In genomic region chr20:33663161-33664084, GRCh38 we compare ENCODE assay signal across 8 cellular contexts. TPM values are rescaled to one million over a fixed set of nuclear protein-coding genes. Genes with fewer than 3 reads are reported as not detected.
DNase-seq lines count a peak whose midpoint lies in the region; ATAC-seq, FAIRE-seq and TF ChIP-seq lines count a peak whose summit lies in the region.

No MANE protein-coding gene starts in this region.

- no peak for FAIRE-seq in H1 (lab: Jason Lieb, UNC)

- H2AFZ ChIP-seq in H1 (ENCODE audit: low read length), result peak overlapping the region; percentile 78; the same call in 1 of the 2 replicates

- POLR2A ChIA-PET in H1 (lab: Charles Lee; ENCODE audit: partially characterized antibody), result interaction anchor here (0.7 to 17.9 kb wide), 12 partner anchors 8 to 1678 kb away, joined by 3 to 245 read pairs (median 3); partner anchors contain the start of genes NECAB3 and SNTA1

- H4K5ac ChIP-seq in H1 (ENCODE audit: insufficient read length, low read depth, low read length) (peak overlapping the region; percentile 75), mesendoderm (ENCODE audit: low read length) (peak overlapping the region; percentile 10)

- peak overlapping the region; percentile 85 for H3K9ac ChIP-seq in NT2/D1 (ENCODE audit: insufficient read length, low read depth)
- peak overlapping the region; percentile 63 to 82 (median 70) for H3K9ac ChIP-seq in H1 (replicated peaks in 1 of 4; ENCODE audit: extremely low read depth in 1 of 4, low read depth in 3 of 4, low read length in 3 of 4)
- peak overlapping the region; percentile 94 for H3K9ac ChIP-seq in mesendoderm (ENCODE audit: low read length)

- H2AK5ac ChIP-seq in H1 (ENCODE audit: low read depth, low read length) (0 out of 2 replicates have a peak overlapping the region, but pooled peaks have one; percentile 17), mesendoderm (ENCODE audit: low read length) (no peak overlapping the region)

- H3K9me3 ChIP-seq in NT2/D1 (ENCODE audit: insufficient read depth, low read length) (no peaks in the 10 kb centered on the region), H1 (ENCODE audit: insufficient read depth in 2 of 2, low read depth in 1 of 2, low read length in 1 of 2) (peaks cover 0 to 5% of the 10 kb centered on the region in 2 experiments; a peak in 1 of 4 replicates)

- H3K4ac ChIP-seq in H1 (replicated peaks; ENCODE audit: insufficient read length, low read depth, low read length), result peak overlapping the region; percentile 96
- H3K4ac ChIP-seq in mesendoderm (ENCODE audit: low read depth, low read length), result peak overlapping the region; percentile 83

- 0 out of 3 replicates have a peak, but pooled peaks of 1 of the 2 experiments have one; percentile 7 for TF ChIP-seq EP300 in H1 (IDR thresholded peaks at IDR 0.05; ENCODE audit: borderline replicate concordance in 1 of 2, low read depth in 2 of 2, low read length in 2 of 2)

- H2BK5ac ChIP-seq in H1 (ENCODE audit: low read depth, low read length), result peak overlapping the region; percentile 73
- peak overlapping the region; percentile 54 for H2BK5ac ChIP-seq in mesendoderm (ENCODE audit: low read length)

- DNase-seq in 8988T (peak; percentile 94), NT2/D1 (ENCODE audit: low read depth, low spot score) (peak; percentile 67), H1 (ENCODE audit: low read depth in 1 of 2, low spot score in 2 of 2) (peak in 1 of 2 experiments; percentile 84), mesendoderm (peak; percentile 81)
- DNase-seq in activated CD8-positive, alpha-beta memory T cell treated with anti-CD3 and anti-CD28 coated beads, Interleukin-2, amount 10 ng/mL, durations not matched to agents 7 days and 5 days, result peak; percentile 90
- peak; percentile 60 for DNase-seq in stimulated activated CD8-positive, alpha-beta memory T cell treated with anti-CD3 and anti-CD28 coated beads, Interleukin-15, amount 100 ng/mL, for 1 hour (ENCODE audit: low read depth)

- H3K79me1 ChIP-seq in H1 (ENCODE audit: low read depth, low read length) (no peaks in the 10 kb centered on the region), mesendoderm (ENCODE audit: low read length) (no peaks in the 10 kb centered on the region)

- WGBS in H1 (ENCODE audit: extremely low coverage in 1 of 2, insufficient coverage in 1 of 2, insufficient read length in 1 of 2, insufficient replicate concordance in 2 of 2, low coverage in 1 of 2, low lambda C conversion rate in 2 of 2, missing lambda C conversion rate in 1 of 2), 2 experiments, result 1% methylated on average over 84 of the region's 84 CpGs; no CpG with 5 or more reads in 1 of the 2 experiments
- no CpG with 5 or more reads among the region's 84 CpGs for WGBS in mesendoderm (ENCODE audit: extremely low coverage, insufficient coverage, low lambda C conversion rate)

- peak overlapping the region; percentile 84; the same call in 1 of the 2 replicates for H2BK12ac ChIP-seq in H1 (ENCODE audit: low read depth, low read length)

- H4K91ac ChIP-seq in H1 (replicated peaks; ENCODE audit: insufficient read length, low read length), result peak overlapping the region; percentile 75

- peaks cover 25% of the 10 kb centered on the region; the same call in 1 of the 2 replicates for H3K23me2 ChIP-seq in H1 (ENCODE audit: low read depth, low read length)

- H3K27ac ChIP-seq in H1 (ENCODE audit: low read depth, low read length) (peak overlapping the region; percentile 61), mesendoderm (ENCODE audit: low read depth, low read length) (peak overlapping the region; percentile 71)

- peak; percentile 92 for TF ChIP-seq POLR2A in GM18526 (IDR thresholded peaks at IDR 0.05; ENCODE audit: extremely low read depth, insufficient read length)
- TF ChIP-seq POLR2A in H1 (IDR thresholded peaks at IDR 0.05; ENCODE audit: control extremely low read depth in 1 of 2, low read depth in 2 of 2, low read length in 2 of 2), result peak in 1 of 2 experiments; percentile 74; a peak in 2 of 3 replicates

- no peaks in the 10 kb centered on the region for H3K27me3 Mint-ChIP-seq in activated CD8-positive, alpha-beta memory T cell treated with anti-CD3 and anti-CD28 coated beads, Interleukin-2, amount 10 ng/mL, durations not matched to agents 7 days and 5 days

- TF ChIP-seq CTCF in H1 (IDR thresholded peaks at IDR 0.05; ENCODE audit: control extremely low read depth in 1 of 3, insufficient read depth in 1 of 3, low read depth in 1 of 3, low read length in 3 of 3), result no peak

- peak; percentile 45 for ATAC-seq in HG03571 (IDR thresholded peaks at IDR 0.05; ENCODE audit: unreplicated experiment)
- ATAC-seq in activated CD8-positive, alpha-beta memory T cell treated with anti-CD3 and anti-CD28 coated beads, Interleukin-2, amount 10 ng/mL, durations not matched to agents 7 days and 5 days, result peak; percentile 70

- H3K36me3 ChIP-seq in NT2/D1 (ENCODE audit: insufficient read depth, insufficient read length, low read length), result peaks cover 42% of the 10 kb centered on the region
- H3K36me3 ChIP-seq in H1 (ENCODE audit: control insufficient read depth in 2 of 4, insufficient read depth in 4 of 4, low read length in 3 of 4), result peaks cover 0 to 17% (median 0%) of the 10 kb centered on the region in 4 experiments; a peak in 2 of 8 replicates
- H3K36me3 ChIP-seq in mesendoderm (ENCODE audit: control insufficient read depth, insufficient read depth, low read length), result peaks cover 2% of the 10 kb centered on the region

- H3K4me2 ChIP-seq in H1 (ENCODE audit: insufficient read depth in 1 of 2, low read depth in 2 of 2, low read length in 2 of 2) (peak overlapping the region; percentile 67 to 94), mesendoderm (ENCODE audit: low read length) (peak overlapping the region; percentile 70)

- H3K18ac ChIP-seq in H1 (ENCODE audit: extremely low read depth, low read length) (peak overlapping the region; percentile 93), mesendoderm (ENCODE audit: low read length) (peak overlapping the region; percentile 51)

- no peaks in the 10 kb centered on the region for H3K9me3 Mint-ChIP-seq in activated CD8-positive, alpha-beta memory T cell treated with anti-CD3 and anti-CD28 coated beads, Interleukin-2, amount 10 ng/mL, durations not matched to agents 7 days and 5 days (ENCODE audit: low read depth)

- H3K27ac Mint-ChIP-seq in activated CD8-positive, alpha-beta memory T cell treated with anti-CD3 and anti-CD28 coated beads, Interleukin-2, amount 10 ng/mL, durations not matched to agents 7 days and 5 days, result peak overlapping the region; percentile 84

- H3K4me3 Mint-ChIP-seq in activated CD8-positive, alpha-beta memory T cell treated with anti-CD3 and anti-CD28 coated beads, Interleukin-2, amount 10 ng/mL, durations not matched to agents 7 days and 5 days, result peak overlapping the region; percentile 76

- H2BK20ac ChIP-seq in H1 (ENCODE audit: low read length), result no peak overlapping the region

- H2BK15ac ChIP-seq in H1 (ENCODE audit: low read length) (peak overlapping the region; percentile 100), mesendoderm (replicated peaks; ENCODE audit: low read depth) (no peak overlapping the region)

- H3K4me3 ChIP-seq in NT2/D1 (ENCODE audit: insufficient read length, low read depth) (peak overlapping the region; percentile 67), H1 (ENCODE audit: extremely low read depth in 1 of 4, insufficient read depth in 2 of 4, low read depth in 3 of 4, low read length in 4 of 4) (peak overlapping the region; percentile 56 to 93 (median 82)), mesendoderm (ENCODE audit: low read length) (peak overlapping the region; percentile 63)

- H3K4me1 ChIP-seq in NT2/D1 (ENCODE audit: insufficient read depth, insufficient read length) (peaks cover 27% of the 10 kb centered on the region), H1 (replicated peaks in 1 of 4; ENCODE audit: control insufficient read depth in 3 of 4, insufficient read depth in 4 of 4, low read length in 3 of 4) (peaks cover 0 to 18% (median 11%) of the 10 kb centered on the region in 4 experiments; a peak in 4 of 7 replicates), mesendoderm (ENCODE audit: control insufficient read depth, low read depth, low read length) (peaks cover 8% of the 10 kb centered on the region)

- H3K14ac ChIP-seq in H1 (ENCODE audit: insufficient read length), result no peak overlapping the region

- H3K79me2 ChIP-seq in H1 (ENCODE audit: control insufficient read depth in 1 of 2, insufficient read depth in 2 of 2, low read length in 2 of 2) (no peaks in the 10 kb centered on the region), mesendoderm (ENCODE audit: control insufficient read depth, insufficient read depth, low read length) (no peaks in the 10 kb centered on the region)

- peaks cover 38% of the 10 kb centered on the region for H3K4me1 Mint-ChIP-seq in activated CD8-positive, alpha-beta memory T cell treated with anti-CD3 and anti-CD28 coated beads, Interleukin-2, amount 10 ng/mL, durations not matched to agents 7 days and 5 days

- TF ChIP-seq RAD21 in H1 (IDR thresholded peaks at IDR 0.05 in 1 of 2, conservative IDR thresholded peaks at IDR 0.05 in 1 of 2; ENCODE audit: low read depth in 2 of 2, low read length in 2 of 2), result no peak

- H3K56ac ChIP-seq in H1 (replicated peaks; ENCODE audit: insufficient read length, low read depth, low read length), result peak overlapping the region; percentile 34
- H3K56ac ChIP-seq in mesendoderm (ENCODE audit: low read length), result peak overlapping the region; percentile 98

- H3K27me3 ChIP-seq in NT2/D1 (ENCODE audit: insufficient read depth, insufficient read length) (no peaks in the 10 kb centered on the region), H1 (replicated peaks in 1 of 4; ENCODE audit: control insufficient read depth in 3 of 4, extremely low read depth in 1 of 4, insufficient read depth in 3 of 4, low read length in 3 of 4) (peaks cover 0 to 10% (median 3%) of the 10 kb centered on the region in 4 experiments; a peak in 3 of 7 replicates), mesendoderm (ENCODE audit: insufficient read depth, low read length, poor library complexity) (no peaks in the 10 kb centered on the region)

- no peaks in the 10 kb centered on the region for H3K36me3 Mint-ChIP-seq in activated CD8-positive, alpha-beta memory T cell treated with anti-CD3 and anti-CD28 coated beads, Interleukin-2, amount 10 ng/mL, durations not matched to agents 7 days and 5 days

- CTCF ChIA-PET in activated CD8-positive, alpha-beta memory T cell treated with anti-CD3 and anti-CD28 coated beads, Interleukin-2, amount 10 ng/mL, durations not matched to agents 7 days and 5 days (lab: Charles Lee), result interaction anchor here (0.9 to 7.5 kb wide), 9 partner anchors 8 to 261 kb away, joined by 3 to 67 read pairs (median 6); partner anchors contain the start of genes CBFA2T2 and ZNF341
- CTCF ChIA-PET in H1 (lab: Charles Lee; ENCODE audit: partially characterized antibody), result interaction anchor here (1.1 to 3.9 kb wide), 5 partner anchors 10 to 210 kb away, joined by 3 to 22 read pairs (median 10); no protein-coding TSS in a partner anchor

- H4K8ac ChIP-seq in H1 (ENCODE audit: extremely low read depth, insufficient read depth, low read length) (peak overlapping the region; percentile 90), mesendoderm (ENCODE audit: low read depth, low read length) (no peak overlapping the region)

- peaks cover 0 to 12% of the 10 kb centered on the region in 2 experiments for H4K20me1 ChIP-seq in H1 (replicated peaks in 1 of 2; ENCODE audit: control insufficient read depth in 1 of 2, insufficient read depth in 2 of 2, low read length in 2 of 2)

- H3K23ac ChIP-seq in H1 (ENCODE audit: insufficient read length), result no peak overlapping the region
- peak overlapping the region; percentile 98 for H3K23ac ChIP-seq in mesendoderm (ENCODE audit: low read length)

- peak overlapping the region; percentile 51 for H2BK120ac ChIP-seq in H1 (replicated peaks; ENCODE audit: low read depth, low read length)
- H2BK120ac ChIP-seq in mesendoderm (ENCODE audit: low read depth, low read length), result no peak overlapping the region

RNA-seq across cellular contexts. Expression of gene C20orf144, which starts 1.3 kb away (rescaled TPM):
- total RNA-seq in activated CD8-positive, alpha-beta memory T cell treated with anti-CD3 and anti-CD28 coated beads, Interleukin-2, amount 10 ng/mL, durations not matched to agents 7 days and 5 days, result under 1 TPM; 0.30 to 0.53 TPM
- total RNA-seq in H1 (2021; fragmentation: NEBNext Ultra II Directional; extraction: Animal tissue kit (Norgen Biotek cat#: 25700)), result 0.23 and 0.24 TPM in 2 replicates
- 0.21 and 0.24 TPM in 2 replicates for polyA plus RNA-seq in H1 (2011; rRNA removed)
- polyA plus RNA-seq in H1 (2011; cell fraction: cytosol; rRNA removed), result 0.23 TPM
- 0.27 TPM for polyA plus RNA-seq in H1 (2011; cell fraction: nucleus; rRNA removed)
- 0.27 to 0.36 TPM (median 0.33 TPM) in 4 replicates for polyA plus RNA-seq in H1 (2012, experiment 1 of 2)
- polyA plus RNA-seq in H1 (2012, experiment 2 of 2), result 0.13 TPM
- polyA plus RNA-seq in H1 (2013, experiment 1 of 2), result 0.12 TPM
- polyA plus RNA-seq in H1 (2013, experiment 2 of 2), result 0.07 TPM
- 0.27 and 0.79 TPM in 2 replicates for polyA minus RNA-seq in H1 (2011; rRNA and poly(A)+ RNA removed)
- polyA minus RNA-seq in H1 (2011; cell fraction: cytosol; rRNA and poly(A)+ RNA removed), result not detected
- 1.7 TPM for polyA minus RNA-seq in H1 (2011; cell fraction: nucleus; rRNA and poly(A)+ RNA removed)
- polyA plus RNA-seq in mesendoderm (2013, experiment 1 of 2), result 0.14 TPM
- polyA plus RNA-seq in mesendoderm (2013, experiment 2 of 2), result 0.13 TPM

RNA-seq across cellular contexts. Expression of gene ACTL10, which starts 3.3 kb away (rescaled TPM):
- 1 to 10 TPM; 3.7 to 3.9 TPM for total RNA-seq in activated CD8-positive, alpha-beta memory T cell treated with anti-CD3 and anti-CD28 coated beads, Interleukin-2, amount 10 ng/mL, durations not matched to agents 7 days and 5 days
- total RNA-seq in H1 (2021; fragmentation: NEBNext Ultra II Directional; extraction: Animal tissue kit (Norgen Biotek cat#: 25700)), result not detected in 2 replicates
- 0.20 and 0.26 TPM in 2 replicates for polyA plus RNA-seq in H1 (2011; rRNA removed)
- polyA plus RNA-seq in H1 (2011; cell fraction: cytosol; rRNA removed), result 0.25 TPM
- polyA plus RNA-seq in H1 (2011; cell fraction: nucleus; rRNA removed), result 0.33 TPM
- polyA plus RNA-seq in H1 (2012, experiment 1 of 2), result 0.11 to 0.18 TPM (median 0.12 TPM) in 3 of 4 replicates, not detected in the other
- polyA plus RNA-seq in H1 (2012, experiment 2 of 2), result 0.30 TPM
- polyA plus RNA-seq in H1 (2013, experiment 1 of 2), result 0.08 TPM
- polyA plus RNA-seq in H1 (2013, experiment 2 of 2), result 0.04 TPM
- 0.07 and 0.09 TPM in 2 replicates for polyA minus RNA-seq in H1 (2011; rRNA and poly(A)+ RNA removed)
- polyA minus RNA-seq in H1 (2011; cell fraction: cytosol; rRNA and poly(A)+ RNA removed), result not detected
- polyA minus RNA-seq in H1 (2011; cell fraction: nucleus; rRNA and poly(A)+ RNA removed), result 1.7 TPM
- 0.07 TPM for polyA plus RNA-seq in mesendoderm (2013, experiment 1 of 2)
- polyA plus RNA-seq in mesendoderm (2013, experiment 2 of 2), result 0.06 TPM

RNA-seq across cellular contexts. Expression of gene NECAB3, which starts 10.8 kb away (rescaled TPM):
- 10 to 100 TPM; 28.3 to 34.0 TPM for total RNA-seq in activated CD8-positive, alpha-beta memory T cell treated with anti-CD3 and anti-CD28 coated beads, Interleukin-2, amount 10 ng/mL, durations not matched to agents 7 days and 5 days
- 19.7 and 20.5 TPM in 2 replicates for total RNA-seq in H1 (2021; fragmentation: NEBNext Ultra II Directional; extraction: Animal tissue kit (Norgen Biotek cat#: 25700))
- polyA plus RNA-seq in H1 (2011; rRNA removed), result 46.2 and 72.6 TPM in 2 replicates
- polyA plus RNA-seq in H1 (2011; cell fraction: cytosol; rRNA removed), result 39.5 TPM
- 101 TPM for polyA plus RNA-seq in H1 (2011; cell fraction: nucleus; rRNA removed)
- 13.8 to 22.6 TPM (median 18.4 TPM) in 4 replicates for polyA plus RNA-seq in H1 (2012, experiment 1 of 2)
- polyA plus RNA-seq in H1 (2012, experiment 2 of 2), result 15.9 TPM
- polyA plus RNA-seq in H1 (2013, experiment 1 of 2), result 12.2 TPM
- 10.7 TPM for polyA plus RNA-seq in H1 (2013, experiment 2 of 2)
- 20.5 and 23.8 TPM in 2 replicates for polyA minus RNA-seq in H1 (2011; rRNA and poly(A)+ RNA removed)
- polyA minus RNA-seq in H1 (2011; cell fraction: cytosol; rRNA and poly(A)+ RNA removed), result 15.6 TPM
- polyA minus RNA-seq in H1 (2011; cell fraction: nucleus; rRNA and poly(A)+ RNA removed), result 39.6 TPM
- 9.3 TPM for polyA plus RNA-seq in mesendoderm (2013, experiment 1 of 2)
- polyA plus RNA-seq in mesendoderm (2013, experiment 2 of 2), result 9.8 TPM

RNA-seq across cellular contexts. Expression of gene E2F1, which starts 22.8 kb away (rescaled TPM):
- total RNA-seq in activated CD8-positive, alpha-beta memory T cell treated with anti-CD3 and anti-CD28 coated beads, Interleukin-2, amount 10 ng/mL, durations not matched to agents 7 days and 5 days, result 100 to 1,000 TPM in 1 of 2 experiments, 10 to 100 TPM in 1; 87.7 to 100 TPM
- total RNA-seq in H1 (2021; fragmentation: NEBNext Ultra II Directional; extraction: Animal tissue kit (Norgen Biotek cat#: 25700)), result 35.3 and 35.8 TPM in 2 replicates
- 33.4 and 56.3 TPM in 2 replicates for polyA plus RNA-seq in H1 (2011; rRNA removed)
- polyA plus RNA-seq in H1 (2011; cell fraction: cytosol; rRNA removed), result 44.6 TPM
- 121 TPM for polyA plus RNA-seq in H1 (2011; cell fraction: nucleus; rRNA removed)
- 32.0 to 45.5 TPM (median 42.4 TPM) in 4 replicates for polyA plus RNA-seq in H1 (2012, experiment 1 of 2)
- 36.8 TPM for polyA plus RNA-seq in H1 (2012, experiment 2 of 2)
- 25.5 TPM for polyA plus RNA-seq in H1 (2013, experiment 1 of 2)
- polyA plus RNA-seq in H1 (2013, experiment 2 of 2), result 23.3 TPM
- 21.5 and 26.8 TPM in 2 replicates for polyA minus RNA-seq in H1 (2011; rRNA and poly(A)+ RNA removed)
- polyA minus RNA-seq in H1 (2011; cell fraction: cytosol; rRNA and poly(A)+ RNA removed), result 17.8 TPM
- polyA minus RNA-seq in H1 (2011; cell fraction: nucleus; rRNA and poly(A)+ RNA removed), result 22.2 TPM
- polyA plus RNA-seq in mesendoderm (2013, experiment 1 of 2), result 20.7 TPM
- 20.1 TPM for polyA plus RNA-seq in mesendoderm (2013, experiment 2 of 2)

RNA-seq across cellular contexts. Expression of gene PXMP4, which starts 56.7 kb away (rescaled TPM):
- 10 to 100 TPM; 11.9 to 15.6 TPM for total RNA-seq in activated CD8-positive, alpha-beta memory T cell treated with anti-CD3 and anti-CD28 coated beads, Interleukin-2, amount 10 ng/mL, durations not matched to agents 7 days and 5 days
- total RNA-seq in H1 (2021; fragmentation: NEBNext Ultra II Directional; extraction: Animal tissue kit (Norgen Biotek cat#: 25700)), result 3.3 and 4.1 TPM in 2 replicates
- 3.4 and 5.5 TPM in 2 replicates for polyA plus RNA-seq in H1 (2011; rRNA removed)
- 3.4 TPM for polyA plus RNA-seq in H1 (2011; cell fraction: cytosol; rRNA removed)
- polyA plus RNA-seq in H1 (2011; cell fraction: nucleus; rRNA removed), result 3.8 TPM
- polyA plus RNA-seq in H1 (2012, experiment 1 of 2), result 1.6 to 3.5 TPM (median 2.6 TPM) in 4 replicates
- 1.7 TPM for polyA plus RNA-seq in H1 (2012, experiment 2 of 2)
- polyA plus RNA-seq in H1 (2013, experiment 1 of 2), result 3.2 TPM
- polyA plus RNA-seq in H1 (2013, experiment 2 of 2), result 3.3 TPM
- polyA minus RNA-seq in H1 (2011; rRNA and poly(A)+ RNA removed), result 3.6 and 4.1 TPM in 2 replicates
- polyA minus RNA-seq in H1 (2011; cell fraction: cytosol; rRNA and poly(A)+ RNA removed), result 1.4 TPM
- polyA minus RNA-seq in H1 (2011; cell fraction: nucleus; rRNA and poly(A)+ RNA removed), result 1.1 TPM
- 2.2 TPM for polyA plus RNA-seq in mesendoderm (2013, experiment 1 of 2)
- 1.8 TPM for polyA plus RNA-seq in mesendoderm (2013, experiment 2 of 2)
